In the genomic region with DNA sequence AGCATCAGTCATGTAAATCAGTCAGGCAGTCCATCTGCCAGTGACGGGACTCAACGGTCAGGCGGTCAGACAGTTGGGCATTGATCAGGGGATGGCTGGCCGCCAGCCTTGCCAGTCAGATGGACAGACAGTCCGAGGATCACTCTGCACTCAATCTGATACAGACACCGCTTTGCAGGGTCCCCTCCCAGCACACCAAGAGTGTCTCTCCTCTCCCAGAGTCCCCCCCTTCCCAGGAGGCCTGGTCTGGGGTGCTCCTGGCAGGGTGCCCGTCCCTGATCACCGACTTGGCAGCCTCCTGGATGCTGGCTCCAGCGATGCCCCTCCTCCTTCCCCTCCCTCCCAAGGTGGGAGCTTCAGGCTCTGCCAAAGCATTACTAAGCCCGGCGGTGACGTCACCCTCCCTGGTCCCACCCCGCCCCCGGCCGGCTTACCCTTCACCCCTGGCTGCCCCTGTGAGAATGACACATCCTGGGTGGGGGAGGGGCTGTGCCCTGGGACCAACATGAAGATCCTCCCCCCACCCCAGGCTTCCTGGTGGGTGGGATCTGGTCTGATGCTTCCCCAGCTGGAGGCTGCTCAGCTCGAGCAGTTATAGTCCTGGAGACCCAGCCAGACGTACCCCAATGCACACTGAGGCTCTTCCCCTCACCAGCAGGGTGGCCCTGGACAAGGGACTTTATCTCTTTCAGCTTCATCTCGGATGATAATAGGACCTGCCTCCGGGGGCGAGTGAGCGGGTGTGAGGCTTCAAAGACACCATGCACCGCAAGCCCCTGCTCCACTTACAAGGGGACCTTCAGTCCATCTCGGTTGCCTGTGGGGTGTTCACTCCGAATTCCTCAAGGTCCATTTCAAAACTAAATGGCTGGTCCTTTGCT, we compare ENCODE assay signal across 8 cellular contexts.
DNase-seq lines count a peak whose midpoint lies in the region; ATAC-seq and TF ChIP-seq lines count a peak whose summit lies in the region.

No MANE protein-coding gene starts in this region.

- peak overlapping the region; percentile 51 for H3K4me2 ChIP-seq in hepatocyte

- no peaks in the 10 kb centered on the region for H3K36me3 ChIP-seq in MG63
- H3K36me3 ChIP-seq in hepatocyte (replicated peaks; ENCODE audit: insufficient read depth, low read depth), result no peaks in the 10 kb centered on the region
- no peaks in the 10 kb centered on the region for H3K36me3 ChIP-seq in spleen

- no peaks in the 10 kb centered on the region for H3K9me2 ChIP-seq in hepatocyte (replicated peaks; ENCODE audit: insufficient read depth)

- intact Hi-C loops in spleen (cut with DNase I; ENCODE audit: low total_unique reads), result no loop called here

- WGBS in hepatocyte (ENCODE audit: low lambda C conversion rate, missing lambda C conversion rate), result 44% methylated on average over 23 of the region's 24 CpGs
- WGBS in spleen, 5 donors, result 52 to 70% (median 58%) methylated on average over 13 to 24 of the region's 24 CpGs

- H4K20me1 ChIP-seq in hepatocyte (ENCODE audit: insufficient read depth, poor library complexity, severe bottlenecking), result no peaks in the 10 kb centered on the region

- H3K27me3 ChIP-seq in MG63 (no peaks in the 10 kb centered on the region), hepatocyte (no peaks in the 10 kb centered on the region), spleen (replicated peaks in 1 of 7) (peaks cover 0 to 27% (median 0%) of the 10 kb centered on the region in 7 donors)

- ATAC-seq in GM19463 (IDR thresholded peaks at IDR 0.05; ENCODE audit: unreplicated experiment), result no peak

- H3K79me2 ChIP-seq in hepatocyte, result no peaks in the 10 kb centered on the region

- no peak overlapping the region for H2AFZ ChIP-seq in hepatocyte

- no peak for TF ChIP-seq CTCF in hepatocyte (IDR thresholded peaks at IDR 0.05; ENCODE audit: poor library complexity)
- no peak for TF ChIP-seq CTCF in spleen (IDR thresholded peaks at IDR 0.05 in 8 of 11, conservative IDR thresholded peaks at IDR 0.05 in 3 of 11)

- no peak for TF ChIP-seq POLR2A in spleen (IDR thresholded peaks at IDR 0.05)

- DNase-seq in DMS79 (lab: John Stamatoyannopoulos, UW) (peak; percentile 72), MG63 (peak; percentile 93), hepatocyte (ENCODE audit: low spot score) (peak; percentile 92), spleen (peak; percentile 76), NCI-H1930 (lab: John Stamatoyannopoulos, UW) (no peak), epidermal melanocyte (ENCODE audit: insufficient read length, low spot score) (no peak)
- DNase-seq in activated CD8-positive, alpha-beta memory T cell treated with anti-CD3 and anti-CD28 coated beads, Interleukin-2, amount 50 U/mL, for 4 hours, result peak; percentile 34

- H3K4me1 ChIP-seq in hepatocyte (ENCODE audit: insufficient read depth) (peaks cover 12% of the 10 kb centered on the region), spleen (peaks cover 0 to 27% (median 14%) of the 10 kb centered on the region in 6 donors)

- H3K27ac ChIP-seq in hepatocyte, result no peak overlapping the region
- no peak overlapping the region for H3K27ac ChIP-seq in spleen

- H3K9me3 ChIP-seq in MG63, result no peaks in the 10 kb centered on the region
- H3K9me3 ChIP-seq in hepatocyte (ENCODE audit: low read depth), result no peaks in the 10 kb centered on the region
- H3K9me3 ChIP-seq in spleen, result no peaks in the 10 kb centered on the region

- H3K4me3 ChIP-seq in MG63 (no peak overlapping the region), hepatocyte (no peak overlapping the region), spleen (no peak overlapping the region)

Comparison
In these comparisons a context has a peak if more than half of its experiments do, and no peak if none do; other contexts are left out.
1. DNase-seq: peak in DMS79 (single experiment), MG63 (single experiment), activated CD8-positive, alpha-beta memory T cell treated with anti-CD3 and anti-CD28 coated beads, Interleukin-2, amount 50 U/mL, for 4 hours (single experiment), hepatocyte (single experiment) and spleen (single experiment); none in NCI-H1930 (0 of 2) and epidermal melanocyte (single experiment).